17 cellular contexts compared by ENCODE assay signal in genomic region chr3:64808056-64808455, GRCh38.
"Had no signal": no experiment of that assay in that cellular context is flagged by ENCODE, and none has a peak within 500 bp of the region (broad histone marks: within the 10 kb centered on the region; RNA-seq: fewer than 3 reads in every experiment).

No MANE protein-coding gene starts in this region.

- H3K27ac ChIP-seq: HL-60, RWPE1 had no signal

- H3K9ac ChIP-seq: SK-N-SH had no signal

- H3K9me2 ChIP-seq: SK-N-SH had no signal

- DNase-seq: KBM-7, NCI-H1092, NCI-H1105 treated with DMSO at 0.1 percent for 48 hours, NCI-H1417 treated with DMSO at 0.1 percent for 48 hours, NCI-H146, NCI-H1694 treated with DMSO at 0.1 percent for 48 hours, NCI-H1930, NCI-H2081, NCI-H2107, NCI-H524, NCI-H69, NCI-H774, PC-3, SHP77, SK-N-SH had no signal

- H3K9me3 ChIP-seq: SK-N-SH had no signal

- H3K4me2 ChIP-seq: SK-N-SH had no signal
